ENCODE assay signal across 1 cellular context in the genomic region with DNA sequence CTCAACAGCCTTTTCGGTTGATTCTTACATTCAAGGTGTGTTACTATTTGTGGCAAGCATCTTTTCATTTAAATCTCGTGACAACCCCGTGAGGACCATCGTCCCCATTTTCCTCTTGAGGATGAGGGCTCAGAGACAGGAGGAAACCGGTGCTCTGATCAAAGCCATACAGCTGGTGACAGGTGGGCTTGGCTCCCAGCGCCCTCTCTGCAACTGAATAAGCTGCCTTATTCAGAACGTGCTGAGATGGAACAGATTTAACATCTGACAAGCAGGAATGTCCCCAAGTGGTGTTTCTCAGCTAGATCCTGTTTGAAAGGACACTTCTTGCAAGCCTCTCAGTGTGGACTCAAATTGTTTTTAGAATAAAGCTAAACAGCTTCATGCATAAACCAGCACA.
TF ChIP-seq lines count a peak whose summit lies in the region.

No MANE protein-coding gene starts in this region.

TF ChIP-seq in liver, 16 proteins besides CTCF, POLR2A, EP300 and RAD21 (continued from another document):
- TF ChIP-seq, protein P1, sequence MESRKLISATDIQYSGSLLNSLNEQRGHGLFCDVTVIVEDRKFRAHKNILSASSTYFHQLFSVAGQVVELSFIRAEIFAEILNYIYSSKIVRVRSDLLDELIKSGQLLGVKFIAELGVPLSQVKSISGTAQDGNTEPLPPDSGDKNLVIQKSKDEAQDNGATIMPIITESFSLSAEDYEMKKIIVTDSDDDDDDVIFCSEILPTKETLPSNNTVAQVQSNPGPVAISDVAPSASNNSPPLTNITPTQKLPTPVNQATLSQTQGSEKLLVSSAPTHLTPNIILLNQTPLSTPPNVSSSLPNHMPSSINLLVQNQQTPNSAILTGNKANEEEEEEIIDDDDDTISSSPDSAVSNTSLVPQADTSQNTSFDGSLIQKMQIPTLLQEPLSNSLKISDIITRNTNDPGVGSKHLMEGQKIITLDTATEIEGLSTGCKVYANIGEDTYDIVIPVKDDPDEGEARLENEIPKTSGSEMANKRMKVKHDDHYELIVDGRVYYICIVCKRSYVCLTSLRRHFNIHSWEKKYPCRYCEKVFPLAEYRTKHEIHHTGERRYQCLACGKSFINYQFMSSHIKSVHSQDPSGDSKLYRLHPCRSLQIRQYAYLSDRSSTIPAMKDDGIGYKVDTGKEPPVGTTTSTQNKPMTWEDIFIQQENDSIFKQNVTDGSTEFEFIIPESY (IDR thresholded peaks at IDR 0.05) = no peak
- no peak for TF ChIP-seq TAF1 (conservative IDR thresholded peaks at IDR 0.05)
- no peak for TF ChIP-seq FOXA1 (IDR thresholded peaks at IDR 0.05)
- TF ChIP-seq NR2F2 (IDR thresholded peaks at IDR 0.05) = no peak
- TF ChIP-seq RXRA (IDR thresholded peaks at IDR 0.05) = no peak
- TF ChIP-seq, protein P2, sequence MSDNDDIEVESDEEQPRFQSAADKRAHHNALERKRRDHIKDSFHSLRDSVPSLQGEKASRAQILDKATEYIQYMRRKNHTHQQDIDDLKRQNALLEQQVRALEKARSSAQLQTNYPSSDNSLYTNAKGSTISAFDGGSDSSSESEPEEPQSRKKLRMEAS (IDR thresholded peaks at IDR 0.05) = no peak
- TF ChIP-seq YY1 (IDR thresholded peaks at IDR 0.05) = no peak
